Comparison of ENCODE assay signal across 25 cellular contexts in genomic region chr1:184218436-184218835, GRCh38.
DNase-seq lines count a peak whose midpoint lies in the region; ATAC-seq and TF ChIP-seq lines count a peak whose summit lies in the region.
"Had no signal": no experiment of that assay in that cellular context is flagged by ENCODE, and none has a peak within 500 bp of the region (broad histone marks: within the 10 kb centered on the region; RNA-seq: fewer than 3 reads in every experiment).

No MANE protein-coding gene starts in this region.

- no peak for TF ChIP-seq CTCF in sigmoid colon (IDR thresholded peaks at IDR 0.05)

- ATAC-seq in GM19452 (IDR thresholded peaks at IDR 0.05; ENCODE audit: unreplicated experiment): no peak
- ATAC-seq in HG03354 (IDR thresholded peaks at IDR 0.05; ENCODE audit: poor library complexity, severe bottlenecking, unreplicated experiment): no peak
- ATAC-seq: A549, GM12878, HepG2, K562 had no signal

- no peak for TF ChIP-seq EP300 in sigmoid colon (IDR thresholded peaks at IDR 0.05)

- H3K36me3 ChIP-seq in sigmoid colon: no peaks in the 10 kb centered on the region
- H3K36me3 ChIP-seq: Peyer's patch, SJCRH30 had no signal

- intact Hi-C loops in sigmoid colon (cut with DNase I): no loop called here

- no peaks in the 10 kb centered on the region for H3K9me3 ChIP-seq in sigmoid colon
- H3K9me3 ChIP-seq: A549, Peyer's patch, SJCRH30 had no signal

- H3K4me3 ChIP-seq in sigmoid colon: no peak overlapping the region
- H3K4me3 ChIP-seq: A549, GM12878, K562, Peyer's patch, SJCRH30 had no signal

- DNase-seq in EH (ENCODE audit: low read depth) (peak; percentile 41), foreskin melanocyte (peak; percentile 48), renal cortical epithelial cell (ENCODE audit: low read depth) (peak; percentile 80), sigmoid colon (no peak), GM03348 (ENCODE audit: low spot score) (no peak)
- DNase-seq: CD4-positive, alpha-beta T cell; COR-L47; DMS79; H7; MM.1S; NCI-H1092; NCI-H1436; NCI-H1930; NCI-H226; NCI-H510A treated with DMSO at 0.1 percent for 48 hours; NCI-H82; Peyer's patch; SJCRH30 had no signal

- 49 to 72% methylated on average over 3 of the region's 3 CpGs for WGBS in sigmoid colon, 2 donors

- H3K27me3 ChIP-seq in sigmoid colon: no peaks in the 10 kb centered on the region
- H3K27me3 ChIP-seq: Peyer's patch, SJCRH30 had no signal

- peaks cover 0 to 6% (median 2%) of the 10 kb centered on the region in 4 donors for H3K4me1 ChIP-seq in sigmoid colon
- H3K4me1 ChIP-seq: A549, SJCRH30 had no signal

- H3K27ac ChIP-seq in sigmoid colon: no peak overlapping the region
- H3K27ac ChIP-seq: A549, Peyer's patch, SJCRH30 had no signal

- no peak for TF ChIP-seq POLR2A in sigmoid colon (IDR thresholded peaks at IDR 0.05)

TF ChIP-seq in PFSK-1, 5 proteins besides CTCF, POLR2A, EP300 and RAD21:
- TF ChIP-seq POLR2AphosphoS5 (IDR thresholded peaks at IDR 0.05; ENCODE audit: low read depth, low read length) (no peak), SIN3A (IDR thresholded peaks at IDR 0.05; ENCODE audit: borderline replicate concordance, insufficient read depth, low read length) (0 out of 2 replicates have a peak, but pooled peaks have one; percentile 10), TAF1 (IDR thresholded peaks at IDR 0.05; ENCODE audit: borderline replicate concordance, insufficient read depth, low read length) (no peak), FOXP2 (optimal IDR thresholded peaks at IDR 0.05; ENCODE audit: borderline replicate concordance, extremely low read depth, extremely low read length, insufficient read depth) (no peak), REST (IDR thresholded peaks at IDR 0.05; ENCODE audit: insufficient read depth in 1 of 2, low read depth in 2 of 2, low read length in 2 of 2) (no peak)

Comparison
In these comparisons a context has a peak if more than half of its experiments do, and no peak if none do; other contexts are left out.
1. DNase-seq: peak in EH (single experiment), foreskin melanocyte (single experiment) and renal cortical epithelial cell (single experiment); none in sigmoid colon (single experiment) and GM03348 (single experiment).